In genomic region chr22:20052309-20053250, GRCh38 we compare ENCODE assay signal across 30 cellular contexts. TPM values are rescaled to one million over a fixed set of nuclear protein-coding genes. Genes with fewer than 3 reads are reported as not detected.
DNase-seq lines count a peak whose midpoint lies in the region; ATAC-seq, FAIRE-seq and TF ChIP-seq lines count a peak whose summit lies in the region.
"Had no signal": no experiment of that assay in that cellular context is flagged by ENCODE, and none has a peak within 500 bp of the region (broad histone marks: within the 10 kb centered on the region; RNA-seq: fewer than 3 reads in every experiment).

No MANE protein-coding gene starts in this region.

- TF ChIP-seq CTCF in HEK293 (tag by site-specific recombination; IDR thresholded peaks at IDR 0.05) (no peak), GM12878 (IDR thresholded peaks at IDR 0.05 in 2 of 3, conservative IDR thresholded peaks at IDR 0.05 in 1 of 3; ENCODE audit: control insufficient read depth in 2 of 3, extremely low read depth in 1 of 3, insufficient read depth in 1 of 3, low read depth in 3 of 3, low read length in 3 of 3) (no peak), GM20000 (IDR thresholded peaks at IDR 0.05; ENCODE audit: extremely low read depth, missing control alignments) (no peak), CD14-positive monocyte (IDR thresholded peaks at IDR 0.05) (no peak)

- peaks cover 53 to 61% of the 10 kb centered on the region in 2 donors for H3K36me3 Mint-ChIP-seq in stimulated activated naive B cell treated with anti-CD40 and anti-IgM and Interleukin-4, amounts not matched to agents 10 μg/mL and 1 μg/mL and 100 μg/mL, for 72 hours
- peaks cover 77 to 97% of the 10 kb centered on the region in 2 donors for H3K36me3 Mint-ChIP-seq in CD14-positive monocyte

- TF ChIP-seq POLR2A in GM12878 (IDR thresholded peaks at IDR 0.05; ENCODE audit: low read depth, low read length): 0 out of 2 replicates have a peak, but pooled peaks have one; percentile 16

- no peaks in the 10 kb centered on the region for H3K79me2 ChIP-seq in GM12878 (ENCODE audit: control insufficient read depth, insufficient read depth, low read length)

- POLR2A ChIA-PET in HEK293 (lab: Yijun Ruan, JAX): no interaction called here
- POLR2A ChIA-PET in GM12878 (lab: Charles Lee): no interaction called here

- peak overlapping the region; percentile 11 for H3K27ac Mint-ChIP-seq in stimulated activated naive B cell treated with anti-CD40 and anti-IgM and Interleukin-4, amounts not matched to agents 10 μg/mL and 1 μg/mL and 100 μg/mL, for 72 hours
- H3K27ac Mint-ChIP-seq in CD14-positive monocyte: peak overlapping the region in 1 of 7 donors; percentile 58
- H3K27ac Mint-ChIP-seq: activated naive CD4-positive, alpha-beta T cell treated with anti-CD3 and anti-CD28 coated beads, Interleukin-2, amount 10 ng/mL, durations not matched to agents 7 days and 5 days; effector memory CD8-positive, alpha-beta T cell; IgD-negative memory B cell; WTC11 had no signal

- H3K9me3 ChIP-seq in HEK293 (ENCODE audit: control insufficient read depth, insufficient read depth, low read depth, low read length) (no peaks in the 10 kb centered on the region), GM12878 (replicated peaks; ENCODE audit: control insufficient read depth, insufficient read depth, low read length) (peaks cover 3% of the 10 kb centered on the region; the same call in 2 of the 3 replicates), MG63 (no peaks in the 10 kb centered on the region)
- H3K9me3 ChIP-seq: breast epithelium, esophagus muscularis mucosa had no signal

- H3K4me3 ChIP-seq in HEK293 (ENCODE audit: low read depth, low read length) (no peak overlapping the region), GM12878 (no peak overlapping the region), MG63 (no peak overlapping the region)
- H3K4me3 ChIP-seq: breast epithelium, esophagus muscularis mucosa, GM23248, skin epidermis had no signal

- no peak for FAIRE-seq in GM12878 (lab: Jason Lieb, UNC)
- FAIRE-seq: D721Med had no signal

- H2AFZ ChIP-seq in GM12878 (ENCODE audit: control insufficient read depth, low read depth, low read length): no peak overlapping the region
- H2AFZ ChIP-seq: GM23248 had no signal

- H3K9me3 Mint-ChIP-seq in stimulated activated naive B cell treated with anti-CD40 and anti-IgM and Interleukin-4, amounts not matched to agents 10 μg/mL and 1 μg/mL and 100 μg/mL, for 72 hours: peaks cover 0 to 2% of the 10 kb centered on the region in 2 donors
- peaks cover 6 to 10% (median 7%) of the 10 kb centered on the region in 7 donors for H3K9me3 Mint-ChIP-seq in CD14-positive monocyte
- H3K9me3 Mint-ChIP-seq: effector memory CD8-positive, alpha-beta T cell had no signal

- H3K4me1 Mint-ChIP-seq in stimulated activated naive B cell treated with anti-CD40 and anti-IgM and Interleukin-4, amounts not matched to agents 10 μg/mL and 1 μg/mL and 100 μg/mL, for 72 hours: peaks cover 2 to 5% of the 10 kb centered on the region in 2 donors
- no peaks in the 10 kb centered on the region for H3K4me1 Mint-ChIP-seq in CD14-positive monocyte
- H3K4me1 Mint-ChIP-seq: activated naive CD4-positive, alpha-beta T cell treated with anti-CD3 and anti-CD28 coated beads, Interleukin-2, amount 10 ng/mL, durations not matched to agents 7 days and 5 days; IgD-negative memory B cell; WTC11 had no signal

- H3K36me3 ChIP-seq in HEK293 (ENCODE audit: control insufficient read depth in 2 of 2, insufficient read depth in 1 of 2, low read length in 2 of 2) (peaks cover 0 to 59% of the 10 kb centered on the region in 2 experiments; a peak in 2 of 3 replicates), GM12878 (ENCODE audit: control insufficient read depth in 2 of 2, insufficient read depth in 2 of 2, low read length in 1 of 2) (peaks cover 6 to 8% of the 10 kb centered on the region in 2 experiments; a peak in 3 of 4 replicates), MG63 (peaks cover 7% of the 10 kb centered on the region)
- H3K36me3 ChIP-seq: breast epithelium had no signal

- H3K27me3 Mint-ChIP-seq in stimulated activated naive B cell treated with anti-CD40 and anti-IgM and Interleukin-4, amounts not matched to agents 10 μg/mL and 1 μg/mL and 100 μg/mL, for 72 hours: no peaks in the 10 kb centered on the region
- H3K27me3 Mint-ChIP-seq in CD14-positive monocyte (ENCODE audit: low read depth in 3 of 3): no peaks in the 10 kb centered on the region
- H3K27me3 Mint-ChIP-seq: activated naive CD4-positive, alpha-beta T cell treated with anti-CD3 and anti-CD28 coated beads, Interleukin-2, amount 10 ng/mL, durations not matched to agents 7 days and 5 days; CD4-positive, CD25-positive, alpha-beta regulatory T cell; effector memory CD8-positive, alpha-beta T cell; IgD-negative memory B cell; naive B cell had no signal

- WGBS in GM12878 (ENCODE audit: insufficient coverage, insufficient replicate concordance, low lambda C conversion rate, missing lambda C conversion rate): 96% methylated on average over 21 of the region's 25 CpGs

- DNase-seq in GM12878 (ENCODE audit: low read depth, low spot score) (no peak), left lobe of liver (ENCODE audit: low spot score) (no peak), MG63 (no peak), GM20000 (ENCODE audit: low spot score) (no peak), CD14-positive monocyte (ENCODE audit: low spot score) (no peak)
- no peak for DNase-seq in stimulated activated naive B cell treated with anti-CD40 and anti-IgM and Interleukin-4, amounts not matched to agents 10 μg/mL and 1 μg/mL and 100 μg/mL, for 72 hours
- DNase-seq: activated CD4-positive, alpha-beta T cell treated with anti-CD3 and anti-CD28 coated beads, Interleukin-2, amount 50 U/mL, for 4 hours; activated CD8-positive, alpha-beta memory T cell treated with anti-CD3 and anti-CD28 coated beads, Interleukin-2, amount 50 U/mL, for 4 hours; activated naive CD4-positive, alpha-beta T cell treated with anti-CD3 and anti-CD28 coated beads, Interleukin-2, amount 10 ng/mL, durations not matched to agents 7 days and 5 days; amygdala; CD4-positive, CD25-positive, alpha-beta regulatory T cell; effector memory CD8-positive, alpha-beta T cell; foreskin melanocyte; GM23248; mesenchymal stem cell; naive B cell; NCI-H1092 treated with DMSO at 0.1 percent for 48 hours; NCI-H187 treated with DMSO at 0.1 percent for 48 hours; NCI-H524 treated with DMSO at 0.1 percent for 48 hours; nucleus accumbens; substantia nigra; SW 1271; T1000 had no signal

- no TSS peak for BruUV-seq in GM12878 (replicated peaks; lab: Mats Ljungman, UMichigan)

- H4K20me1 ChIP-seq in GM12878 (ENCODE audit: control insufficient read depth, insufficient read depth): no peaks in the 10 kb centered on the region

- TF ChIP-seq RAD21 in GM12878 (IDR thresholded peaks at IDR 0.05; ENCODE audit: insufficient read depth, low read depth, low read length): no peak

- no peak overlapping the region for H3K4me3 Mint-ChIP-seq in stimulated activated naive B cell treated with anti-CD40 and anti-IgM and Interleukin-4, amounts not matched to agents 10 μg/mL and 1 μg/mL and 100 μg/mL, for 72 hours
- no peak overlapping the region for H3K4me3 Mint-ChIP-seq in CD14-positive monocyte
- H3K4me3 Mint-ChIP-seq: activated naive CD4-positive, alpha-beta T cell treated with anti-CD3 and anti-CD28 coated beads, Interleukin-2, amount 10 ng/mL, durations not matched to agents 7 days and 5 days; effector memory CD8-positive, alpha-beta T cell; IgD-negative memory B cell; naive B cell; WTC11 had no signal

- H3K9ac ChIP-seq in GM12878 (ENCODE audit: control insufficient read depth, insufficient read depth, low read length): no peak overlapping the region
- H3K9ac ChIP-seq: GM23248 had no signal

- CTCF ChIA-PET in HEK293 (lab: Yijun Ruan, JAX) (no interaction called here), GM12878 (lab: Yijun Ruan, JAX) (interaction anchor here (0.6 kb wide), 1 partner anchor 82 kb away, joined by 3 read pairs; no protein-coding TSS in a partner anchor)

- H3K4me1 ChIP-seq in HEK293 (ENCODE audit: control insufficient read depth, insufficient read depth, low read length) (no peaks in the 10 kb centered on the region), GM12878 (ENCODE audit: control insufficient read depth, insufficient read depth, low read length) (no peaks in the 10 kb centered on the region)
- H3K4me1 ChIP-seq: breast epithelium had no signal

- H3K27me3 ChIP-seq in GM12878 (replicated peaks in 1 of 2; ENCODE audit: control insufficient read depth in 2 of 2, insufficient read depth in 2 of 2, low read length in 1 of 2): no peaks in the 10 kb centered on the region
- H3K27me3 ChIP-seq in MG63: no peaks in the 10 kb centered on the region
- H3K27me3 ChIP-seq: breast epithelium, esophagus muscularis mucosa had no signal

- no peak for ATAC-seq in GM12878
- ATAC-seq in left lobe of liver: peak; percentile 21
- ATAC-seq in stimulated activated naive B cell treated with anti-CD40 and anti-IgM and Interleukin-4, amounts not matched to agents 10 μg/mL and 1 μg/mL and 100 μg/mL, for 72 hours (replicated peaks): no peak
- ATAC-seq: effector memory CD8-positive, alpha-beta T cell; WTC11 had no signal

- in situ Hi-C loops in GM12878 (cut with MboI): no loop called here

- no peak for TF ChIP-seq EP300 in GM12878 (IDR thresholded peaks at IDR 0.05; ENCODE audit: borderline replicate concordance in 1 of 2, control insufficient read depth in 1 of 2, low read depth in 2 of 2, low read length in 2 of 2)

- no peak overlapping the region for H3K4me2 ChIP-seq in GM12878 (ENCODE audit: control insufficient read depth, insufficient read depth)

- intact Hi-C loops in GM12878 (cut with micrococcal nuclease; ENCODE audit: unreplicated experiment): no loop called here
- intact Hi-C loops in CD14-positive monocyte (cut with micrococcal nuclease): no loop called here

- H3K27ac ChIP-seq in HEK293 (ENCODE audit: extremely low read depth, low read depth, low read length) (no peak overlapping the region), GM12878 (ENCODE audit: control insufficient read depth, insufficient read depth) (no peak overlapping the region)
- H3K27ac ChIP-seq: breast epithelium, esophagus muscularis mucosa, GM23248, skin epidermis had no signal

- RAD21 ChIA-PET in GM12878 (lab: Charles Lee; ENCODE audit: unreplicated experiment): no interaction called here

- SMC1A ChIA-PET in GM12878 (lab: Charles Lee; ENCODE audit: uncharacterized antibody, unreplicated experiment): no interaction called here

RNA-seq across cellular contexts. Expression of gene DGCR8, which starts 27.5 kb away (rescaled TPM):
- 62.1 and 88.0 TPM in 2 replicates for total RNA-seq in GM12878 (2013; cell fraction: nucleolus; rRNA removed)
- 24.1 and 28.5 TPM in 2 replicates for total RNA-seq in GM12878 (2014; rRNA removed)
- 15.4 and 17.3 TPM in 2 replicates for total RNA-seq in GM12878 (2014; rRNA removed; fragmentation: Illumina TruSeq; extraction: Trizol)
- 33.0 and 35.1 TPM in 2 replicates for total RNA-seq in GM12878 (2021)
- polyA plus RNA-seq in GM12878 (2011; ENCODE audit: low read depth): 10.6 TPM
- 15.0 and 17.1 TPM in 2 replicates for polyA plus RNA-seq in GM12878 (2011; rRNA removed)
- 18.7 and 20.5 TPM in 2 replicates for polyA plus RNA-seq in GM12878 (2011; cell fraction: cytosol; rRNA removed)
- polyA plus RNA-seq in GM12878 (2011; cell fraction: nucleus; rRNA removed): 96.6 and 126 TPM in 2 replicates
- polyA plus RNA-seq in GM12878 (2012): 13.6 and 18.8 TPM in 2 replicates
- polyA plus RNA-seq in GM12878 (2014; fragmentation: Illumina TruSeq; extraction: Trizol): 14.1 and 17.9 TPM in 2 replicates
- 1 to 10 TPM; 1.2 to 2.5 TPM for polyA plus RNA-seq in GM12878 (2014; fragmentation: Nextera tagmentation; extraction: Ambion mirVana)
- polyA plus RNA-seq in GM12878 (2014; rRNA removed): 27.8 and 29.7 TPM in 2 replicates
- polyA plus RNA-seq in GM12878 (2016; fragmentation: Nextera tagmentation; extraction: Ambion mirVana): 10 to 100 TPM; 12.9 to 16.9 TPM
- polyA minus RNA-seq in GM12878 (2011; rRNA and poly(A)+ RNA removed): 18.9 and 21.9 TPM in 2 replicates
- polyA minus RNA-seq in GM12878 (2011; cell fraction: cytosol; rRNA and poly(A)+ RNA removed): 7.9 and 8.5 TPM in 2 replicates
- 18.7 and 34.8 TPM in 2 replicates for polyA minus RNA-seq in GM12878 (2011; cell fraction: nucleus; rRNA and poly(A)+ RNA removed)
- 26.9 TPM for total RNA-seq in left lobe of liver
- 16.3 and 31.0 TPM in 2 replicates for total RNA-seq in MG63 (2014; rRNA removed; shearing (Covaris generic); ENCODE audit: low replicate concordance)
- polyA plus RNA-seq in CD14-positive monocyte: 1 to 10 TPM; 1.2 to 1.4 TPM

RNA-seq across cellular contexts. Expression of gene TANGO2, which starts 31.7 kb away (rescaled TPM):
- 42.1 and 46.9 TPM in 2 replicates for total RNA-seq in GM12878 (2013; cell fraction: nucleolus; rRNA removed)
- 24.2 and 25.6 TPM in 2 replicates for total RNA-seq in GM12878 (2014; rRNA removed)
- 14.2 and 17.5 TPM in 2 replicates for total RNA-seq in GM12878 (2014; rRNA removed; fragmentation: Illumina TruSeq; extraction: Trizol)
- total RNA-seq in GM12878 (2021): 19.4 and 22.2 TPM in 2 replicates
- polyA plus RNA-seq in GM12878 (2011; ENCODE audit: low read depth): 14.8 TPM
- polyA plus RNA-seq in GM12878 (2011; rRNA removed): 9.7 and 21.0 TPM in 2 replicates
- polyA plus RNA-seq in GM12878 (2011; cell fraction: cytosol; rRNA removed): 27.8 and 38.8 TPM in 2 replicates
- 28.8 and 31.0 TPM in 2 replicates for polyA plus RNA-seq in GM12878 (2011; cell fraction: nucleus; rRNA removed)
- 14.9 and 15.9 TPM in 2 replicates for polyA plus RNA-seq in GM12878 (2012)
- 11.6 and 19.8 TPM in 2 replicates for polyA plus RNA-seq in GM12878 (2014; fragmentation: Illumina TruSeq; extraction: Trizol)
- polyA plus RNA-seq in GM12878 (2014; fragmentation: Nextera tagmentation; extraction: Ambion mirVana): 1 to 10 TPM; 4.0 to 5.0 TPM
- polyA plus RNA-seq in GM12878 (2014; rRNA removed): 23.1 and 26.7 TPM in 2 replicates
- polyA plus RNA-seq in GM12878 (2016; fragmentation: Nextera tagmentation; extraction: Ambion mirVana): 10 to 100 TPM; 20.8 to 24.8 TPM
- polyA minus RNA-seq in GM12878 (2011; rRNA and poly(A)+ RNA removed): 40.0 and 50.8 TPM in 2 replicates
- polyA minus RNA-seq in GM12878 (2011; cell fraction: cytosol; rRNA and poly(A)+ RNA removed): 9.4 and 9.5 TPM in 2 replicates
- 7.4 and 13.3 TPM in 2 replicates for polyA minus RNA-seq in GM12878 (2011; cell fraction: nucleus; rRNA and poly(A)+ RNA removed)
- 12.5 TPM for total RNA-seq in left lobe of liver
- total RNA-seq in MG63 (2014; rRNA removed; shearing (Covaris generic); ENCODE audit: low replicate concordance): 21.0 and 54.2 TPM in 2 replicates
- 10 to 100 TPM; 56.4 to 58.2 TPM for polyA plus RNA-seq in CD14-positive monocyte

RNA-seq across cellular contexts. Expression of gene ARVCF, which starts 36.0 kb away (rescaled TPM):
- 0.76 and 0.92 TPM in 2 replicates for total RNA-seq in GM12878 (2013; cell fraction: nucleolus; rRNA removed)
- total RNA-seq in GM12878 (2014; rRNA removed): 0.44 and 1.0 TPM in 2 replicates
- total RNA-seq in GM12878 (2014; rRNA removed; fragmentation: Illumina TruSeq; extraction: Trizol): 0.13 and 0.32 TPM in 2 replicates
- 1.8 and 1.9 TPM in 2 replicates for total RNA-seq in GM12878 (2021)
- polyA plus RNA-seq in GM12878 (2011; ENCODE audit: low read depth): 0.13 TPM
- polyA plus RNA-seq in GM12878 (2011; rRNA removed): 0.17 and 0.26 TPM in 2 replicates
- 0.22 and 0.60 TPM in 2 replicates for polyA plus RNA-seq in GM12878 (2011; cell fraction: cytosol; rRNA removed)
- polyA plus RNA-seq in GM12878 (2011; cell fraction: nucleus; rRNA removed): 5.6 and 6.7 TPM in 2 replicates
- polyA plus RNA-seq in GM12878 (2012): 1.2 and 3.5 TPM in 2 replicates
- 0.13 and 0.21 TPM in 2 replicates for polyA plus RNA-seq in GM12878 (2014; fragmentation: Illumina TruSeq; extraction: Trizol)
- polyA plus RNA-seq in GM12878 (2014; fragmentation: Nextera tagmentation; extraction: Ambion mirVana): not detected
- polyA plus RNA-seq in GM12878 (2014; rRNA removed): 1.00 and 2.6 TPM in 2 replicates
- polyA plus RNA-seq in GM12878 (2016; fragmentation: Nextera tagmentation; extraction: Ambion mirVana): 1 to 10 TPM; 1.0 to 1.3 TPM
- 0.15 and 0.52 TPM in 2 replicates for polyA minus RNA-seq in GM12878 (2011; rRNA and poly(A)+ RNA removed)
- polyA minus RNA-seq in GM12878 (2011; cell fraction: cytosol; rRNA and poly(A)+ RNA removed): not detected in 2 replicates
- 2.0 and 2.1 TPM in 2 replicates for polyA minus RNA-seq in GM12878 (2011; cell fraction: nucleus; rRNA and poly(A)+ RNA removed)
- 18.7 TPM for total RNA-seq in left lobe of liver
- 2.2 and 3.8 TPM in 2 replicates for total RNA-seq in MG63 (2014; rRNA removed; shearing (Covaris generic); ENCODE audit: low replicate concordance)
- under 1 TPM; 0.31 to 0.44 TPM for polyA plus RNA-seq in CD14-positive monocyte
